2 cellular contexts compared by ENCODE assay signal in the genomic region with DNA sequence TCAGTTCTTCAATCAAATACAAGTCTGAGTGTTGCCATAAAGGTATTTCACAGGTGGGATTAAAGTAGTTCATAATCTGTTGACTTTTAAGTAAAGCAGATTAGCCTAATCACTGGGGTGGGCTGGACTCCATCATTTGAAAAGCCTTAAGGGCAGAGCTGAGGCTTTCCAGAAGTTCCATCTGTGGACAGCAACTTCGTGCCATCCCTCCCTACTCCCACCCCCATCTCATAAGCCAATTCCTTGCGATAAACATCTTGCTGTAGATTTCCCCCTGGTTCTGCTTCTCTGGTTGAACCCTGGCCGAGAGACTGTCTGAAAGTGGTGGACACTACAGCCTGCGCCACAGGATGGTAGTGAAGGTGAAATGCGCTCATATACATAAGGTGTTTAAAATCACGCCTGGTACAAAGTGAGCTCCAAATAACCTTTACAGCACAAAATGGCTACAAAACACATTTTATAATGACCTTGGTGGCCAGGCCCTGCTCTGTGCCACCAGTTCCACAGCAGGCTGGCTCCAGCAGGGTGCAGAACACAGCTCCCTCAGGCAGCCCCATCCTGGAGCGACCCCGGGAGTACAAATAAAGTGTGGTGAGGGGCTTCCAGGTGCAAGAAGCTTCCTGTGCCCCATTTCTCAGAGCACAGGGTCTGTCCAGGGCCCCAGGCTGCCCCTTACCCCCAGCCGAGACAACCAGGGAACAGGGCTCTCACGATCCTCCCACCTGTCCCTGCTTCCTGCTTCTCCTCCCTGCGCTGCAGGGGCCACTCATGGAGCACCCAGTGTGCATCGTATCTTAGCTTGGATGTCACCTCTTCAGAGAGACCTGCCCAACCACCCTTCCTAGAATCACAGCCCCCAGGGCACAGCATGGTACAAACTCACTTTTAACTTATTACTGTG.
TF ChIP-seq lines count a peak whose summit lies in the region.

No MANE protein-coding gene starts in this region.

TF ChIP-seq in SK-N-SH, 30 proteins besides CTCF, POLR2A, EP300 and RAD21:
- TF ChIP-seq ZBTB33 (IDR thresholded peaks at IDR 0.05; ENCODE audit: borderline replicate concordance, low read depth) (no peak), TCF12 (IDR thresholded peaks at IDR 0.05) (no peak), GATA2 (CRISPR knock-in tag; IDR thresholded peaks at IDR 0.05) (peak; percentile 75), CHD2 (IDR thresholded peaks at IDR 0.05; ENCODE audit: low read length, partially characterized antibody) (peak; percentile 40), RCOR1 (IDR thresholded peaks at IDR 0.05; ENCODE audit: low read length) (peak; percentile 58; the same call in 1 of the 2 replicates)

TF ChIP-seq in SK-N-SH treated with all-trans-retinoic acid at 6 μM for 48 hours, 23 proteins besides CTCF, POLR2A, EP300 and RAD21 (continued from another document):
- TF ChIP-seq, protein P1, sequence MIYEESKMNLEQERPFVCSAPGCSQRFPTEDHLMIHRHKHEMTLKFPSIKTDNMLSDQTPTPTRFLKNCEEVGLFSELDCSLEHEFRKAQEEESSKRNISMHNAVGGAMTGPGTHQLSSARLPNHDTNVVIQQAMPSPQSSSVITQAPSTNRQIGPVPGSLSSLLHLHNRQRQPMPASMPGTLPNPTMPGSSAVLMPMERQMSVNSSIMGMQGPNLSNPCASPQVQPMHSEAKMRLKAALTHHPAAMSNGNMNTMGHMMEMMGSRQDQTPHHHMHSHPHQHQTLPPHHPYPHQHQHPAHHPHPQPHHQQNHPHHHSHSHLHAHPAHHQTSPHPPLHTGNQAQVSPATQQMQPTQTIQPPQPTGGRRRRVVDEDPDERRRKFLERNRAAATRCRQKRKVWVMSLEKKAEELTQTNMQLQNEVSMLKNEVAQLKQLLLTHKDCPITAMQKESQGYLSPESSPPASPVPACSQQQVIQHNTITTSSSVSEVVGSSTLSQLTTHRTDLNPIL (CRISPR knock-in tag; IDR thresholded peaks at IDR 0.05; ENCODE audit: low read depth) = no peak
- TF ChIP-seq CSDC2 (CRISPR knock-in tag; IDR thresholded peaks at IDR 0.05) (no peak), SNAI2 (CRISPR knock-in tag; IDR thresholded peaks at IDR 0.05) (no peak), GLIS3 (CRISPR knock-in tag; IDR thresholded peaks at IDR 0.05) (no peak), PPARA (CRISPR knock-in tag; IDR thresholded peaks at IDR 0.05; ENCODE audit: borderline replicate concordance) (no peak), ZNF70 (CRISPR knock-in tag; IDR thresholded peaks at IDR 0.05) (no peak), PATZ1 (CRISPR knock-in tag; IDR thresholded peaks at IDR 0.05; ENCODE audit: borderline replicate concordance) (no peak), TOX (CRISPR knock-in tag; IDR thresholded peaks at IDR 0.05; ENCODE audit: borderline replicate concordance) (no peak), ESRRG (CRISPR knock-in tag; IDR thresholded peaks at IDR 0.05) (no peak), OSR1 (CRISPR knock-in tag; IDR thresholded peaks at IDR 0.05) (no peak), RARB (CRISPR knock-in tag; IDR thresholded peaks at IDR 0.05) (no peak), ZNF8 (CRISPR knock-in tag; IDR thresholded peaks at IDR 0.05) (no peak), BACH2 (CRISPR knock-in tag; IDR thresholded peaks at IDR 0.05; ENCODE audit: borderline replicate concordance) (no peak), ZFP3 (CRISPR knock-in tag; IDR thresholded peaks at IDR 0.05) (no peak)
- TF ChIP-seq, protein P2, sequence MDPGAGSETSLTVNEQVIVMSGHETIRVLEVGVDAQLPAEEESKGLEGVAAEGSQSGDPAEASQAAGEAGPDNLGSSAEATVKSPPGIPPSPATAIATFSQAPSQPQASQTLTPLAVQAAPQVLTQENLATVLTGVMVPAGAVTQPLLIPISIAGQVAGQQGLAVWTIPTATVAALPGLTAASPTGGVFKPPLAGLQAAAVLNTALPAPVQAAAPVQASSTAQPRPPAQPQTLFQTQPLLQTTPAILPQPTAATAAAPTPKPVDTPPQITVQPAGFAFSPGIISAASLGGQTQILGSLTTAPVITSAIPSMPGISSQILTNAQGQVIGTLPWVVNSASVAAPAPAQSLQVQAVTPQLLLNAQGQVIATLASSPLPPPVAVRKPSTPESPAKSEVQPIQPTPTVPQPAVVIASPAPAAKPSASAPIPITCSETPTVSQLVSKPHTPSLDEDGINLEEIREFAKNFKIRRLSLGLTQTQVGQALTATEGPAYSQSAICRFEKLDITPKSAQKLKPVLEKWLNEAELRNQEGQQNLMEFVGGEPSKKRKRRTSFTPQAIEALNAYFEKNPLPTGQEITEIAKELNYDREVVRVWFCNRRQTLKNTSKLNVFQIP (CRISPR knock-in tag; IDR thresholded peaks at IDR 0.05; ENCODE audit: borderline replicate concordance, low read depth) = no peak
- TF ChIP-seq, protein P3, sequence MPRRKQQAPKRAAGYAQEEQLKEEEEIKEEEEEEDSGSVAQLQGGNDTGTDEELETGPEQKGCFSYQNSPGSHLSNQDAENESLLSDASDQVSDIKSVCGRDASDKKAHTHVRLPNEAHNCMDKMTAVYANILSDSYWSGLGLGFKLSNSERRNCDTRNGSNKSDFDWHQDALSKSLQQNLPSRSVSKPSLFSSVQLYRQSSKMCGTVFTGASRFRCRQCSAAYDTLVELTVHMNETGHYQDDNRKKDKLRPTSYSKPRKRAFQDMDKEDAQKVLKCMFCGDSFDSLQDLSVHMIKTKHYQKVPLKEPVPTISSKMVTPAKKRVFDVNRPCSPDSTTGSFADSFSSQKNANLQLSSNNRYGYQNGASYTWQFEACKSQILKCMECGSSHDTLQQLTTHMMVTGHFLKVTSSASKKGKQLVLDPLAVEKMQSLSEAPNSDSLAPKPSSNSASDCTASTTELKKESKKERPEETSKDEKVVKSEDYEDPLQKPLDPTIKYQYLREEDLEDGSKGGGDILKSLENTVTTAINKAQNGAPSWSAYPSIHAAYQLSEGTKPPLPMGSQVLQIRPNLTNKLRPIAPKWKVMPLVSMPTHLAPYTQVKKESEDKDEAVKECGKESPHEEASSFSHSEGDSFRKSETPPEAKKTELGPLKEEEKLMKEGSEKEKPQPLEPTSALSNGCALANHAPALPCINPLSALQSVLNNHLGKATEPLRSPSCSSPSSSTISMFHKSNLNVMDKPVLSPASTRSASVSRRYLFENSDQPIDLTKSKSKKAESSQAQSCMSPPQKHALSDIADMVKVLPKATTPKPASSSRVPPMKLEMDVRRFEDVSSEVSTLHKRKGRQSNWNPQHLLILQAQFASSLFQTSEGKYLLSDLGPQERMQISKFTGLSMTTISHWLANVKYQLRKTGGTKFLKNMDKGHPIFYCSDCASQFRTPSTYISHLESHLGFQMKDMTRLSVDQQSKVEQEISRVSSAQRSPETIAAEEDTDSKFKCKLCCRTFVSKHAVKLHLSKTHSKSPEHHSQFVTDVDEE (CRISPR knock-in tag; IDR thresholded peaks at IDR 0.05) = no peak
- TF ChIP-seq, protein P4, sequence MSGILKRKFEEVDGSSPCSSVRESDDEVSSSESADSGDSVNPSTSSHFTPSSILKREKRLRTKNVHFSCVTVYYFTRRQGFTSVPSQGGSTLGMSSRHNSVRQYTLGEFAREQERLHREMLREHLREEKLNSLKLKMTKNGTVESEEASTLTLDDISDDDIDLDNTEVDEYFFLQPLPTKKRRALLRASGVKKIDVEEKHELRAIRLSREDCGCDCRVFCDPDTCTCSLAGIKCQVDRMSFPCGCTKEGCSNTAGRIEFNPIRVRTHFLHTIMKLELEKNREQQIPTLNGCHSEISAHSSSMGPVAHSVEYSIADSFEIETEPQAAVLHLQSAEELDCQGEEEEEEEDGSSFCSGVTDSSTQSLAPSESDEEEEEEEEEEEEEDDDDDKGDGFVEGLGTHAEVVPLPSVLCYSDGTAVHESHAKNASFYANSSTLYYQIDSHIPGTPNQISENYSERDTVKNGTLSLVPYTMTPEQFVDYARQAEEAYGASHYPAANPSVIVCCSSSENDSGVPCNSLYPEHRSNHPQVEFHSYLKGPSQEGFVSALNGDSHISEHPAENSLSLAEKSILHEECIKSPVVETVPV (CRISPR knock-in tag; IDR thresholded peaks at IDR 0.05) = no peak
